ENCODE assay signal across 1 cellular context in genomic region chr3:112646623-112647022, GRCh38.
TF ChIP-seq lines count a peak whose summit lies in the region.

No MANE protein-coding gene starts in this region.

TF ChIP-seq in A549, 52 proteins besides CTCF, POLR2A, EP300 and RAD21 (continued from another document):
- TF ChIP-seq, protein P1, sequence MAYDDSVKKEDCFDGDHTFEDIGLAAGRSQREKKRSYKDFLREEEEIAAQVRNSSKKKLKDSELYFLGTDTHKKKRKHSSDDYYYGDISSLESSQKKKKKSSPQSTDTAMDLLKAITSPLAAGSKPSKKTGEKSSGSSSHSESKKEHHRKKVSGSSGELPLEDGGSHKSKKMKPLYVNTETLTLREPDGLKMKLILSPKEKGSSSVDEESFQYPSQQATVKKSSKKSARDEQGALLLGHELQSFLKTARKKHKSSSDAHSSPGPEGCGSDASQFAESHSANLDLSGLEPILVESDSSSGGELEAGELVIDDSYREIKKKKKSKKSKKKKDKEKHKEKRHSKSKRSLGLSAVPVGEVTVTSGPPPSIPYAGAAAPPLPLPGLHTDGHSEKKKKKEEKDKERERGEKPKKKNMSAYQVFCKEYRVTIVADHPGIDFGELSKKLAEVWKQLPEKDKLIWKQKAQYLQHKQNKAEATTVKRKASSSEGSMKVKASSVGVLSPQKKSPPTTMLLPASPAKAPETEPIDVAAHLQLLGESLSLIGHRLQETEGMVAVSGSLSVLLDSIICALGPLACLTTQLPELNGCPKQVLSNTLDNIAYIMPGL (CRISPR knock-in tag; IDR thresholded peaks at IDR 0.05; ENCODE audit: borderline replicate concordance) = no peak
- TF ChIP-seq CBX2 (IDR thresholded peaks at IDR 0.05; ENCODE audit: borderline replicate concordance, low read depth) = no peak
- no peak for TF ChIP-seq HEYL (CRISPR knock-in tag; IDR thresholded peaks at IDR 0.05)
- no peak for TF ChIP-seq ZNF302 (CRISPR knock-in tag; IDR thresholded peaks at IDR 0.05)
- no peak for TF ChIP-seq NPAS2 (CRISPR knock-in tag; IDR thresholded peaks at IDR 0.05; ENCODE audit: borderline replicate concordance)
- TF ChIP-seq FOSL2 (IDR thresholded peaks at IDR 0.05) = no peak; the same call in 1 of the 2 replicates
- no peak; the same call in 1 of the 2 replicates for TF ChIP-seq FOSL2 (CRISPR knock-in tag; IDR thresholded peaks at IDR 0.05)
- TF ChIP-seq ZSCAN20 (CRISPR knock-in tag; IDR thresholded peaks at IDR 0.05) = no peak
- TF ChIP-seq BHLHE40 (IDR thresholded peaks at IDR 0.05; ENCODE audit: low read depth, low read length) = no peak
- TF ChIP-seq RCOR1 (IDR thresholded peaks at IDR 0.05; ENCODE audit: low read depth, low read length) = no peak
- TF ChIP-seq RNF2 (IDR thresholded peaks at IDR 0.05; ENCODE audit: borderline replicate concordance, low read depth) = no peak
- no peak for TF ChIP-seq HOXA7 (CRISPR knock-in tag; IDR thresholded peaks at IDR 0.05)
- TF ChIP-seq, protein P2, sequence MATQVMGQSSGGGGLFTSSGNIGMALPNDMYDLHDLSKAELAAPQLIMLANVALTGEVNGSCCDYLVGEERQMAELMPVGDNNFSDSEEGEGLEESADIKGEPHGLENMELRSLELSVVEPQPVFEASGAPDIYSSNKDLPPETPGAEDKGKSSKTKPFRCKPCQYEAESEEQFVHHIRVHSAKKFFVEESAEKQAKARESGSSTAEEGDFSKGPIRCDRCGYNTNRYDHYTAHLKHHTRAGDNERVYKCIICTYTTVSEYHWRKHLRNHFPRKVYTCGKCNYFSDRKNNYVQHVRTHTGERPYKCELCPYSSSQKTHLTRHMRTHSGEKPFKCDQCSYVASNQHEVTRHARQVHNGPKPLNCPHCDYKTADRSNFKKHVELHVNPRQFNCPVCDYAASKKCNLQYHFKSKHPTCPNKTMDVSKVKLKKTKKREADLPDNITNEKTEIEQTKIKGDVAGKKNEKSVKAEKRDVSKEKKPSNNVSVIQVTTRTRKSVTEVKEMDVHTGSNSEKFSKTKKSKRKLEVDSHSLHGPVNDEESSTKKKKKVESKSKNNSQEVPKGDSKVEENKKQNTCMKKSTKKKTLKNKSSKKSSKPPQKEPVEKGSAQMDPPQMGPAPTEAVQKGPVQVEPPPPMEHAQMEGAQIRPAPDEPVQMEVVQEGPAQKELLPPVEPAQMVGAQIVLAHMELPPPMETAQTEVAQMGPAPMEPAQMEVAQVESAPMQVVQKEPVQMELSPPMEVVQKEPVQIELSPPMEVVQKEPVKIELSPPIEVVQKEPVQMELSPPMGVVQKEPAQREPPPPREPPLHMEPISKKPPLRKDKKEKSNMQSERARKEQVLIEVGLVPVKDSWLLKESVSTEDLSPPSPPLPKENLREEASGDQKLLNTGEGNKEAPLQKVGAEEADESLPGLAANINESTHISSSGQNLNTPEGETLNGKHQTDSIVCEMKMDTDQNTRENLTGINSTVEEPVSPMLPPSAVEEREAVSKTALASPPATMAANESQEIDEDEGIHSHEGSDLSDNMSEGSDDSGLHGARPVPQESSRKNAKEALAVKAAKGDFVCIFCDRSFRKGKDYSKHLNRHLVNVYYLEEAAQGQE (IDR thresholded peaks at IDR 0.05) = no peak
- no peak for TF ChIP-seq MAFK (IDR thresholded peaks at IDR 0.05; ENCODE audit: partially characterized antibody)
- no peak for TF ChIP-seq POLR2AphosphoS2 (conservative IDR thresholded peaks at IDR 0.05; ENCODE audit: low read length)
- peak; percentile 41 for TF ChIP-seq JUNB (IDR thresholded peaks at IDR 0.05)
- no peak for TF ChIP-seq ELK1 (IDR thresholded peaks at IDR 0.05; ENCODE audit: low read depth, low read length)
- no peak for TF ChIP-seq CHD4 (IDR thresholded peaks at IDR 0.05; ENCODE audit: borderline replicate concordance)
- peak in 1 of 2 experiments; percentile 3; a peak in 1 of 4 replicates for TF ChIP-seq CEBPB (IDR thresholded peaks at IDR 0.05)
- TF ChIP-seq NFE2L2 (conservative IDR thresholded peaks at IDR 0.05; ENCODE audit: low read length) = no peak
- peak; percentile 45; the same call in 1 of the 2 replicates for TF ChIP-seq GATA3 (IDR thresholded peaks at IDR 0.05; ENCODE audit: borderline replicate concordance)
- no peak for TF ChIP-seq FOSB (CRISPR knock-in tag; IDR thresholded peaks at IDR 0.05)
- no peak for TF ChIP-seq USF2 (IDR thresholded peaks at IDR 0.05)
